1 cellular context compared by ENCODE assay signal in the genomic region with DNA sequence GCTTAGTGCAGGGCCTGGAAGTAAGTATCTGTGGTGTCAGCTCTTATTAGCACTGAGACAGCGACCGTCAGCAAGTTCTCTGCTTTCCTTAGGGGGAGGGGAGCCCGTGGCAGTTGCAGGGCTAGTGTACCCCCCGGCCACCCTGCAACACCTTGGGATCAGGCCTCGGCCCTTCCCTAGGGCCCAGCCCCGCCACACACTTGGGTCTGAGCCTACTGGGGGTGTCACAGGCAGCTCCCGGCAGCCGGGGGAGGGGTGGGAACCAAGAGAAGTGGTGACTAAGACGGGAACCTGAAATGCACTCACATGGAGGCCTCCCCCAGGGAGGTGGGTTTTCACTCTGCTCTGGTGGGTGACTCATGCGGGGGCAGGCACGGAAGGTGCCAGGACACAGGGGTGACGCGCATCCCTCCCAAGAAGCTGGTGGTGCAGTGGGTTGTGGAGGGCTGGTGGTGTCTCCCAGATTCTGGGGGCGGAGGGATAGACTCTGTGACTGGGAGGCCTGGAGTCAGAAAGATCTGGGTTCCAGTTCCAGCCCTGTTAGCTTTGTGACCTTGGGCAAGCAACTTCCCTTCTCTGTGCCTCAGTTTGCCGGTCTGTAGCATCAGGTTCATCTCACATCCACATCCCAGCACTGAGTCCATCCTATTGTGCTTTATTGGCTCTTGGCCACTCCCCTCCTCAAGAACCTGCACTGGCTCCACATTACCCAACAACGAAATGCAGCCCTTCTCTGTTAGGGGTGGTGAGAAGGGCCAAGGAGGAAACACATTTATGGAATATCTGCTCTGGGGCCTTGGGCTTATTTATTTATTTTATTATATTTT.
TF ChIP-seq lines count a peak whose summit lies in the region.

No MANE protein-coding gene starts in this region.

TF ChIP-seq in K562, 482 proteins besides CTCF, POLR2A, EP300 and RAD21 (continued from another document and continues in another):
- TF ChIP-seq, protein P1, sequence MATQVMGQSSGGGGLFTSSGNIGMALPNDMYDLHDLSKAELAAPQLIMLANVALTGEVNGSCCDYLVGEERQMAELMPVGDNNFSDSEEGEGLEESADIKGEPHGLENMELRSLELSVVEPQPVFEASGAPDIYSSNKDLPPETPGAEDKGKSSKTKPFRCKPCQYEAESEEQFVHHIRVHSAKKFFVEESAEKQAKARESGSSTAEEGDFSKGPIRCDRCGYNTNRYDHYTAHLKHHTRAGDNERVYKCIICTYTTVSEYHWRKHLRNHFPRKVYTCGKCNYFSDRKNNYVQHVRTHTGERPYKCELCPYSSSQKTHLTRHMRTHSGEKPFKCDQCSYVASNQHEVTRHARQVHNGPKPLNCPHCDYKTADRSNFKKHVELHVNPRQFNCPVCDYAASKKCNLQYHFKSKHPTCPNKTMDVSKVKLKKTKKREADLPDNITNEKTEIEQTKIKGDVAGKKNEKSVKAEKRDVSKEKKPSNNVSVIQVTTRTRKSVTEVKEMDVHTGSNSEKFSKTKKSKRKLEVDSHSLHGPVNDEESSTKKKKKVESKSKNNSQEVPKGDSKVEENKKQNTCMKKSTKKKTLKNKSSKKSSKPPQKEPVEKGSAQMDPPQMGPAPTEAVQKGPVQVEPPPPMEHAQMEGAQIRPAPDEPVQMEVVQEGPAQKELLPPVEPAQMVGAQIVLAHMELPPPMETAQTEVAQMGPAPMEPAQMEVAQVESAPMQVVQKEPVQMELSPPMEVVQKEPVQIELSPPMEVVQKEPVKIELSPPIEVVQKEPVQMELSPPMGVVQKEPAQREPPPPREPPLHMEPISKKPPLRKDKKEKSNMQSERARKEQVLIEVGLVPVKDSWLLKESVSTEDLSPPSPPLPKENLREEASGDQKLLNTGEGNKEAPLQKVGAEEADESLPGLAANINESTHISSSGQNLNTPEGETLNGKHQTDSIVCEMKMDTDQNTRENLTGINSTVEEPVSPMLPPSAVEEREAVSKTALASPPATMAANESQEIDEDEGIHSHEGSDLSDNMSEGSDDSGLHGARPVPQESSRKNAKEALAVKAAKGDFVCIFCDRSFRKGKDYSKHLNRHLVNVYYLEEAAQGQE (CRISPR knock-in tag; IDR thresholded peaks at IDR 0.05; ENCODE audit: low read depth): no peak
- no peak for TF ChIP-seq ZNF224 (CRISPR knock-in tag; IDR thresholded peaks at IDR 0.05)
- TF ChIP-seq THRAP3 (IDR thresholded peaks at IDR 0.05; ENCODE audit: borderline replicate concordance): no peak
- no peak for TF ChIP-seq TAF7 (tag; IDR thresholded peaks at IDR 0.05)
- no peak for TF ChIP-seq L3MBTL2 (IDR thresholded peaks at IDR 0.05)
- TF ChIP-seq, protein P2, sequence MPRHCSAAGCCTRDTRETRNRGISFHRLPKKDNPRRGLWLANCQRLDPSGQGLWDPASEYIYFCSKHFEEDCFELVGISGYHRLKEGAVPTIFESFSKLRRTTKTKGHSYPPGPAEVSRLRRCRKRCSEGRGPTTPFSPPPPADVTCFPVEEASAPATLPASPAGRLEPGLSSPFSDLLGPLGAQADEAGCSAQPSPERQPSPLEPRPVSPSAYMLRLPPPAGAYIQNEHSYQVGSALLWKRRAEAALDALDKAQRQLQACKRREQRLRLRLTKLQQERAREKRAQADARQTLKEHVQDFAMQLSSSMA (CRISPR knock-in tag; IDR thresholded peaks at IDR 0.05): no peak
- TF ChIP-seq SAFB (IDR thresholded peaks at IDR 0.05; ENCODE audit: borderline replicate concordance, low read depth, low read length): no peak
- TF ChIP-seq ESRRB (CRISPR knock-in tag; IDR thresholded peaks at IDR 0.05; ENCODE audit: borderline replicate concordance): no peak
- TF ChIP-seq SMARCC2 (IDR thresholded peaks at IDR 0.05; ENCODE audit: low read depth): peak; percentile 79
- no peak for TF ChIP-seq ZNF699 (CRISPR knock-in tag; IDR thresholded peaks at IDR 0.05; ENCODE audit: insufficient replicate concordance)
- no peak for TF ChIP-seq THRB (CRISPR knock-in tag; conservative IDR thresholded peaks at IDR 0.05)
- no peak for TF ChIP-seq ZC3H11A (IDR thresholded peaks at IDR 0.05; ENCODE audit: low read depth, low read length)
- TF ChIP-seq ZNF280B (CRISPR knock-in tag; IDR thresholded peaks at IDR 0.05): no peak
- TF ChIP-seq PHF8 (IDR thresholded peaks at IDR 0.05; ENCODE audit: borderline replicate concordance, low read length): no peak; the same call in 1 of the 2 replicates
- TF ChIP-seq TRIM28 (IDR thresholded peaks at IDR 0.05): no peak
- TF ChIP-seq, protein P3, sequence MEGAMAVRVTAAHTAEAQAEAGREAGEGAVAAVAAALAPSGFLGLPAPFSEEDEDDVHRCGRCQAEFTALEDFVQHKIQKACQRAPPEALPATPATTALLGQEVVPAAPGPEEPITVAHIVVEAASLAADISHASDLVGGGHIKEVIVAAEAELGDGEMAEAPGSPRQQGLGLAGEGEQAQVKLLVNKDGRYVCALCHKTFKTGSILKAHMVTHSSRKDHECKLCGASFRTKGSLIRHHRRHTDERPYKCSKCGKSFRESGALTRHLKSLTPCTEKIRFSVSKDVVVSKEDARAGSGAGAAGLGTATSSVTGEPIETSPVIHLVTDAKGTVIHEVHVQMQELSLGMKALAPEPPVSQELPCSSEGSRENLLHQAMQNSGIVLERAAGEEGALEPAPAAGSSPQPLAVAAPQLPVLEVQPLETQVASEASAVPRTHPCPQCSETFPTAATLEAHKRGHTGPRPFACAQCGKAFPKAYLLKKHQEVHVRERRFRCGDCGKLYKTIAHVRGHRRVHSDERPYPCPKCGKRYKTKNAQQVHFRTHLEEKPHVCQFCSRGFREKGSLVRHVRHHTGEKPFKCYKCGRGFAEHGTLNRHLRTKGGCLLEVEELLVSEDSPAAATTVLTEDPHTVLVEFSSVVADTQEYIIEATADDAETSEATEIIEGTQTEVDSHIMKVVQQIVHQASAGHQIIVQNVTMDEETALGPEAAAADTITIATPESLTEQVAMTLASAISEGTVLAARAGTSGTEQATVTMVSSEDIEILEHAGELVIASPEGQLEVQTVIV (CRISPR knock-in tag; IDR thresholded peaks at IDR 0.05; ENCODE audit: borderline replicate concordance): no peak
- TF ChIP-seq PRPF4 (IDR thresholded peaks at IDR 0.05; ENCODE audit: insufficient read depth, low read depth, low read length, poor library complexity, severe bottlenecking): no peak
- no peak for TF ChIP-seq GABPA (tag; conservative IDR thresholded peaks at IDR 0.05; ENCODE audit: low read depth)
- peak in 1 of 2 experiments; percentile 41; a peak in 2 of 4 replicates for TF ChIP-seq TRIM24 (IDR thresholded peaks at IDR 0.05)
- TF ChIP-seq, protein P4, sequence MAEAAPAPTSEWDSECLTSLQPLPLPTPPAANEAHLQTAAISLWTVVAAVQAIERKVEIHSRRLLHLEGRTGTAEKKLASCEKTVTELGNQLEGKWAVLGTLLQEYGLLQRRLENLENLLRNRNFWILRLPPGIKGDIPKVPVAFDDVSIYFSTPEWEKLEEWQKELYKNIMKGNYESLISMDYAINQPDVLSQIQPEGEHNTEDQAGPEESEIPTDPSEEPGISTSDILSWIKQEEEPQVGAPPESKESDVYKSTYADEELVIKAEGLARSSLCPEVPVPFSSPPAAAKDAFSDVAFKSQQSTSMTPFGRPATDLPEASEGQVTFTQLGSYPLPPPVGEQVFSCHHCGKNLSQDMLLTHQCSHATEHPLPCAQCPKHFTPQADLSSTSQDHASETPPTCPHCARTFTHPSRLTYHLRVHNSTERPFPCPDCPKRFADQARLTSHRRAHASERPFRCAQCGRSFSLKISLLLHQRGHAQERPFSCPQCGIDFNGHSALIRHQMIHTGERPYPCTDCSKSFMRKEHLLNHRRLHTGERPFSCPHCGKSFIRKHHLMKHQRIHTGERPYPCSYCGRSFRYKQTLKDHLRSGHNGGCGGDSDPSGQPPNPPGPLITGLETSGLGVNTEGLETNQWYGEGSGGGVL (CRISPR knock-in tag; IDR thresholded peaks at IDR 0.05): no peak
- no peak for TF ChIP-seq ZNF239 (CRISPR knock-in tag; IDR thresholded peaks at IDR 0.05)
- TF ChIP-seq BCOR (IDR thresholded peaks at IDR 0.05): peak; percentile 97
- TF ChIP-seq NR3C1 (CRISPR knock-in tag; IDR thresholded peaks at IDR 0.05): no peak
- TF ChIP-seq HDGF (IDR thresholded peaks at IDR 0.05): no peak
- no peak for TF ChIP-seq FOXJ3 (CRISPR knock-in tag; IDR thresholded peaks at IDR 0.05)
- 0 out of 2 replicates have a peak, but pooled peaks have one; percentile 15 for TF ChIP-seq SOX6 (IDR thresholded peaks at IDR 0.05)
- TF ChIP-seq BRD4 (IDR thresholded peaks at IDR 0.05): no peak
- no peak for TF ChIP-seq MYC (IDR thresholded peaks at IDR 0.05; ENCODE audit: low read depth, low read length)
- TF ChIP-seq MYC (CRISPR knock-in tag; IDR thresholded peaks at IDR 0.05; ENCODE audit: borderline replicate concordance, low read depth): no peak
- no peak for TF ChIP-seq KAT8 (IDR thresholded peaks at IDR 0.05; ENCODE audit: low read depth)
- TF ChIP-seq POLR2H (tag; IDR thresholded peaks at IDR 0.05; ENCODE audit: low read depth): no peak
- no peak for TF ChIP-seq DEAF1 (CRISPR knock-in tag; IDR thresholded peaks at IDR 0.05)
- no peak for TF ChIP-seq ZNF584 (CRISPR knock-in tag; IDR thresholded peaks at IDR 0.05; ENCODE audit: low read depth)
- no peak for TF ChIP-seq MCM2 (IDR thresholded peaks at IDR 0.05; ENCODE audit: low read depth)
- TF ChIP-seq SREBF2 (CRISPR knock-in tag; IDR thresholded peaks at IDR 0.05): no peak
- no peak for TF ChIP-seq ATF1 (CRISPR knock-in tag; IDR thresholded peaks at IDR 0.05)
- peak; percentile 35; the same call in 1 of the 2 replicates for TF ChIP-seq ATF1 (tag; IDR thresholded peaks at IDR 0.05)
- no peak for TF ChIP-seq IFI16 (CRISPR knock-in tag; IDR thresholded peaks at IDR 0.05)
- no peak for TF ChIP-seq ZBTB17 (CRISPR knock-in tag; IDR thresholded peaks at IDR 0.05)
- no peak for TF ChIP-seq ZNF778 (CRISPR knock-in tag; IDR thresholded peaks at IDR 0.05)
- TF ChIP-seq GTF2F1 (IDR thresholded peaks at IDR 0.05; ENCODE audit: low read depth, low read length): no peak
- peak; percentile 85 for TF ChIP-seq TFAP4 (CRISPR knock-in tag; IDR thresholded peaks at IDR 0.05; ENCODE audit: borderline replicate concordance)
- peak; percentile 97 for TF ChIP-seq EGR1 (conservative IDR thresholded peaks at IDR 0.05)
- no peak for TF ChIP-seq IRF1 (CRISPR knock-in tag; IDR thresholded peaks at IDR 0.05; ENCODE audit: borderline replicate concordance)
- TF ChIP-seq TAF15 (IDR thresholded peaks at IDR 0.05; ENCODE audit: low read depth, low read length): no peak
- TF ChIP-seq TBP (optimal IDR thresholded peaks at IDR 0.05; ENCODE audit: low read depth, low read length): no peak
- TF ChIP-seq LEF1 (IDR thresholded peaks at IDR 0.05): peak; percentile 65
- TF ChIP-seq, protein P5, sequence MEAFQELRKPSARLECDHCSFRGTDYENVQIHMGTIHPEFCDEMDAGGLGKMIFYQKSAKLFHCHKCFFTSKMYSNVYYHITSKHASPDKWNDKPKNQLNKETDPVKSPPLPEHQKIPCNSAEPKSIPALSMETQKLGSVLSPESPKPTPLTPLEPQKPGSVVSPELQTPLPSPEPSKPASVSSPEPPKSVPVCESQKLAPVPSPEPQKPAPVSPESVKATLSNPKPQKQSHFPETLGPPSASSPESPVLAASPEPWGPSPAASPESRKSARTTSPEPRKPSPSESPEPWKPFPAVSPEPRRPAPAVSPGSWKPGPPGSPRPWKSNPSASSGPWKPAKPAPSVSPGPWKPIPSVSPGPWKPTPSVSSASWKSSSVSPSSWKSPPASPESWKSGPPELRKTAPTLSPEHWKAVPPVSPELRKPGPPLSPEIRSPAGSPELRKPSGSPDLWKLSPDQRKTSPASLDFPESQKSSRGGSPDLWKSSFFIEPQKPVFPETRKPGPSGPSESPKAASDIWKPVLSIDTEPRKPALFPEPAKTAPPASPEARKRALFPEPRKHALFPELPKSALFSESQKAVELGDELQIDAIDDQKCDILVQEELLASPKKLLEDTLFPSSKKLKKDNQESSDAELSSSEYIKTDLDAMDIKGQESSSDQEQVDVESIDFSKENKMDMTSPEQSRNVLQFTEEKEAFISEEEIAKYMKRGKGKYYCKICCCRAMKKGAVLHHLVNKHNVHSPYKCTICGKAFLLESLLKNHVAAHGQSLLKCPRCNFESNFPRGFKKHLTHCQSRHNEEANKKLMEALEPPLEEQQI (IDR thresholded peaks at IDR 0.05): no peak
